16 cellular contexts compared by ENCODE assay signal in genomic region chr1:180542113-180542512, GRCh38. TPM values are rescaled to one million over a fixed set of nuclear protein-coding genes. Genes with fewer than 3 reads are reported as not detected.
DNase-seq lines count a peak whose midpoint lies in the region; ATAC-seq and TF ChIP-seq lines count a peak whose summit lies in the region.
"Had no signal": no experiment of that assay in that cellular context is flagged by ENCODE, and none has a peak within 500 bp of the region (broad histone marks: within the 10 kb centered on the region; RNA-seq: fewer than 3 reads in every experiment).

No MANE protein-coding gene starts in this region.

- H3K4me2 ChIP-seq in PC-9 (no peak overlapping the region), osteoblast (ENCODE audit: insufficient read depth, low read length) (peak overlapping the region; percentile 58)

- TF ChIP-seq CTCF in PC-9 (conservative IDR thresholded peaks at IDR 0.05) (no peak), right atrium auricular region (IDR thresholded peaks at IDR 0.05) (no peak), osteoblast (IDR thresholded peaks at IDR 0.05; ENCODE audit: extremely low read depth, low read depth, low read length) (no peak)

- DNase-seq in AG08395 (ENCODE audit: low spot score) (peak; percentile 36), PC-9 (no peak), right atrium auricular region (ENCODE audit: low spot score) (no peak), osteoblast (ENCODE audit: insufficient read length, low spot score, missing footprints) (no peak), HK-2 (ENCODE audit: unreplicated experiment) (no peak), NCI-H1930 (lab: John Stamatoyannopoulos, UW) (no peak)
- DNase-seq: activated CD4-positive, alpha-beta T cell treated with anti-CD3 and anti-CD28 coated beads, Interleukin-2, amount 10 ng/mL, durations not matched to agents 24 days and 14 days; activated T-cell treated with anti-CD3 and anti-CD28 coated beads, Interleukin-2, amount 50 U/mL, for 4 hours; amygdala; Caco-2; NCI-H1105; NCI-H510A treated with DMSO at 0.1 percent for 48 hours; small intestine; T-helper 17 cell had no signal

- no peaks in the 10 kb centered on the region for H3K79me2 ChIP-seq in PC-9 (ENCODE audit: low read depth)
- H3K79me2 ChIP-seq in osteoblast (ENCODE audit: insufficient read depth, low read length) = no peaks in the 10 kb centered on the region

- no peaks in the 10 kb centered on the region for H3K9me3 ChIP-seq in PC-9 (ENCODE audit: insufficient read depth, low read depth)
- no peaks in the 10 kb centered on the region for H3K9me3 ChIP-seq in right atrium auricular region
- H3K9me3 ChIP-seq in osteoblast (ENCODE audit: low read depth, low read length) = no peaks in the 10 kb centered on the region
- H3K9me3 ChIP-seq: Caco-2 had no signal

- H3K27me3 ChIP-seq in PC-9 (ENCODE audit: insufficient read depth, low read depth) = no peaks in the 10 kb centered on the region
- H3K27me3 ChIP-seq in right atrium auricular region = no peaks in the 10 kb centered on the region
- no peaks in the 10 kb centered on the region for H3K27me3 ChIP-seq in osteoblast (ENCODE audit: insufficient read depth, low read length)

- intact Hi-C loops in PC-9 (cut with micrococcal nuclease; ENCODE audit: unreplicated experiment) = no loop called here

- CTCF ChIA-PET in PC-9 (lab: Charles Lee) = no interaction called here

- no peaks in the 10 kb centered on the region for H3F3A ChIP-seq in PC-9 (ENCODE audit: insufficient read depth, low read depth)

- H3K9me2 ChIP-seq in PC-9 (ENCODE audit: insufficient read depth) = no peaks in the 10 kb centered on the region

- H4K20me1 ChIP-seq in PC-9 (ENCODE audit: insufficient read depth) (no peaks in the 10 kb centered on the region), osteoblast (ENCODE audit: insufficient read depth, low read length) (no peaks in the 10 kb centered on the region)

- POLR2A ChIA-PET in PC-9 (lab: Charles Lee; ENCODE audit: unreplicated experiment) = no interaction called here

- H3K4me1 ChIP-seq in PC-9 (replicated peaks; ENCODE audit: insufficient read depth) (no peaks in the 10 kb centered on the region), right atrium auricular region (peaks cover 0 to 52% of the 10 kb centered on the region in 2 donors), osteoblast (ENCODE audit: insufficient read depth, low read length) (peaks cover 26% of the 10 kb centered on the region)
- H3K4me1 ChIP-seq: Caco-2 had no signal

- BruUV-seq in PC-9 (replicated peaks; lab: Mats Ljungman, UMichigan) = no TSS peak

- H3K27ac ChIP-seq in PC-9 = no peak overlapping the region
- H3K27ac ChIP-seq in right atrium auricular region = peak overlapping the region; percentile 75 to 86
- peak overlapping the region; percentile 60 for H3K27ac ChIP-seq in osteoblast (ENCODE audit: low read depth, low read length)

- no peak for ATAC-seq in GM18858 (IDR thresholded peaks at IDR 0.05; ENCODE audit: unreplicated experiment)
- no peak for ATAC-seq in HG03354 (IDR thresholded peaks at IDR 0.05; ENCODE audit: poor library complexity, severe bottlenecking, unreplicated experiment)
- ATAC-seq: activated T-cell treated with anti-CD3 and anti-CD28 coated beads, Interleukin-2, amount 50 U/mL, for 4 hours; T-helper 17 cell had no signal

- H3K36me3 ChIP-seq in PC-9 (ENCODE audit: low read depth) (no peaks in the 10 kb centered on the region), right atrium auricular region (no peaks in the 10 kb centered on the region), osteoblast (ENCODE audit: insufficient read depth, low read length) (no peaks in the 10 kb centered on the region)

- no peak overlapping the region for H3K4me3 ChIP-seq in PC-9
- no peak overlapping the region for H3K4me3 ChIP-seq in right atrium auricular region
- no peak overlapping the region for H3K4me3 ChIP-seq in osteoblast (ENCODE audit: insufficient read depth, low read length)

- peak overlapping the region; percentile 60; the same call in 1 of the 2 replicates for H2AFZ ChIP-seq in PC-9
- peak overlapping the region; percentile 71 for H2AFZ ChIP-seq in osteoblast (ENCODE audit: low read length)

RNA-seq across cellular contexts. Expression of gene OVAAL, which starts 16.7 kb away (rescaled TPM):
- total RNA-seq in PC-9 (2021) (not detected in 2 replicates), right atrium auricular region (1 to 10 TPM in 1 of 2 donors, under 1 TPM in 1; 0.70 to 2.0 TPM), osteoblast (not detected in 2 replicates)
- total RNA-seq: activated CD4-positive, alpha-beta T cell treated with anti-CD3 and anti-CD28 coated beads, Interleukin-2, amount 10 ng/mL, durations not matched to agents 24 days and 14 days; activated T-cell treated with anti-CD3 and anti-CD28 coated beads, Interleukin-2, amount 50 U/mL, for 4 hours; Caco-2; T-helper 17 cell had no signal

RNA-seq across cellular contexts. Expression of gene ACBD6, which starts 39.7 kb away (rescaled TPM):
- total RNA-seq in PC-9 (2021) (52.2 and 61.0 TPM in 2 replicates), right atrium auricular region (10 to 100 TPM; 24.0 to 29.0 TPM), osteoblast (55.1 and 55.7 TPM in 2 replicates)
